ENCODE assay signal across 17 cellular contexts in genomic region chr10:2081501-2081900, GRCh38.
A peak's percentile ranks its signal among the peaks of the same experiment; 100 is the strongest.
DNase-seq lines count a peak whose midpoint lies in the region; ATAC-seq, FAIRE-seq and TF ChIP-seq lines count a peak whose summit lies in the region.
"Had no signal": no experiment of that assay in that cellular context is flagged by ENCODE, and none has a peak within 500 bp of the region (broad histone marks: within the 10 kb centered on the region; RNA-seq: fewer than 3 reads in every experiment).

No MANE protein-coding gene starts in this region.

- DNase-seq in Daoy (ENCODE audit: low read depth), result peak; percentile 59
- peak; percentile 78 for DNase-seq in H7
- DNase-seq in NOMO-1 treated with dmso at 0.1 percent for 144 hours (lab: John Stamatoyannopoulos, UW; ENCODE audit: unreplicated experiment), result peak; percentile 62
- peak; percentile 47 for DNase-seq in iPS DF 19.7 (ENCODE audit: low read depth, low spot score)
- no peak for DNase-seq in kidney
- DNase-seq in NCI-H2107 treated with DMSO at 0.1 percent for 48 hours (lab: John Stamatoyannopoulos, UW; ENCODE audit: unreplicated experiment), result no peak
- DNase-seq in stimulated activated CD4-positive, alpha-beta T cell treated with anti-CD3 and anti-CD28 coated beads, Interleukin-4, amount 100 ng/mL, for 24 hours, result no peak
- DNase-seq: activated CD8-positive, alpha-beta memory T cell treated with anti-CD3 and anti-CD28 coated beads for 24 hours; activated naive CD4-positive, alpha-beta T cell treated with anti-CD3 and anti-CD28 coated beads, Interleukin-2, amount 10 ng/mL, durations not matched to agents 7 days and 5 days; GOT3; mammary epithelial cell; stimulated activated CD4-positive, alpha-beta T cell treated with anti-CD3 and anti-CD28 coated beads, Interleukin-12 subunit alpha, Interleukin-12 subunit beta, amount 100 ng/mL, for 4 hours had no signal

- TF ChIP-seq CTCF in kidney (IDR thresholded peaks at IDR 0.05; ENCODE audit: borderline replicate concordance, extremely low read depth, insufficient read depth), result no peak

- intact Hi-C loops in kidney (cut with DNase I), result no loop called here

- H3K9ac ChIP-seq in kidney (ENCODE audit: low read length in 2 of 2), result no peak overlapping the region

- H3K4me3 ChIP-seq in H7 (ENCODE audit: insufficient read depth, low read depth, low read length) (no peak overlapping the region), kidney (ENCODE audit: low read length in 2 of 2) (no peak overlapping the region)
- H3K4me3 ChIP-seq: A549, cardiac muscle cell, heart left ventricle had no signal

- H3K9me3 ChIP-seq in kidney (ENCODE audit: control insufficient read depth in 1 of 2, low read length in 2 of 2), result no peaks in the 10 kb centered on the region
- H3K9me3 ChIP-seq: A549, heart left ventricle had no signal

- no peaks in the 10 kb centered on the region for H3K27me3 ChIP-seq in H7 (ENCODE audit: control insufficient read depth, insufficient read depth, low read length)
- H3K27me3 ChIP-seq: cardiac muscle cell, heart left ventricle had no signal

- no peak overlapping the region for H3K27ac ChIP-seq in kidney (ENCODE audit: low read depth in 2 of 2, low read length in 2 of 2)
- H3K27ac ChIP-seq: A549, cardiac muscle cell, heart left ventricle had no signal

- ATAC-seq in GM21619 (IDR thresholded peaks at IDR 0.05; ENCODE audit: unreplicated experiment), result no peak
- ATAC-seq: A549 had no signal

- FAIRE-seq in kidney (lab: Jason Lieb, UNC), result no peak
- FAIRE-seq: A549, endothelial cell of umbilical vein had no signal

- H3K36me3 ChIP-seq in H7 (replicated peaks; ENCODE audit: control insufficient read depth, insufficient read depth, low read length) (no peaks in the 10 kb centered on the region), kidney (ENCODE audit: control insufficient read depth in 1 of 2, insufficient read depth in 2 of 2, low read length in 2 of 2) (no peaks in the 10 kb centered on the region)
- H3K36me3 ChIP-seq: cardiac muscle cell, heart left ventricle had no signal

- H3K4me1 ChIP-seq in kidney (ENCODE audit: control insufficient read depth in 1 of 2, insufficient read depth in 1 of 2, low read depth in 1 of 2, low read length in 2 of 2), result peaks cover 5 to 15% of the 10 kb centered on the region in 2 donors
- H3K4me1 ChIP-seq: A549, heart left ventricle had no signal

Comparison
In these comparisons a context has a peak if more than half of its experiments do, and no peak if none do; other contexts are left out.
1. DNase-seq: peak in Daoy (single experiment), H7 (single experiment), NOMO-1 treated with dmso at 0.1 percent for 144 hours (single experiment) and iPS DF 19.7 (single experiment); none in kidney (single experiment), NCI-H2107 treated with DMSO at 0.1 percent for 48 hours (single experiment) and stimulated activated CD4-positive, alpha-beta T cell treated with anti-CD3 and anti-CD28 coated beads, Interleukin-4, amount 100 ng/mL, for 24 hours (single experiment).